In genomic region chr10:600876-601275, GRCh38 we compare ENCODE assay signal across 18 cellular contexts.
DNase-seq lines count a peak whose midpoint lies in the region; ATAC-seq and TF ChIP-seq lines count a peak whose summit lies in the region.
"Had no signal": no experiment of that assay in that cellular context is flagged by ENCODE, and none has a peak within 500 bp of the region (broad histone marks: within the 10 kb centered on the region; RNA-seq: fewer than 3 reads in every experiment).

No MANE protein-coding gene starts in this region.

- intact Hi-C loops in ascending aorta (cut with DNase I): no loop called here

- peaks cover 6 to 52% of the 10 kb centered on the region in 2 donors for H3K4me1 ChIP-seq in ascending aorta
- peaks cover 9 to 21% of the 10 kb centered on the region in 2 donors for H3K4me1 ChIP-seq in lung (ENCODE audit: control insufficient read depth in 2 of 2, insufficient read depth in 2 of 2, low read length in 2 of 2)
- H3K4me1 ChIP-seq in Karpas-422 (ENCODE audit: low read length): no peaks in the 10 kb centered on the region

- H3K4me3 ChIP-seq in ascending aorta: peak overlapping the region; percentile 2 to 15
- no peak overlapping the region for H3K4me3 ChIP-seq in lung
- H3K4me3 ChIP-seq in Karpas-422 (ENCODE audit: low read length): no peak overlapping the region
- no peak overlapping the region for H3K4me3 ChIP-seq in MG63
- H3K4me3 ChIP-seq: tibial nerve had no signal

- H3K27ac ChIP-seq in ascending aorta (peak overlapping the region; percentile 92 to 95), lung (ENCODE audit: low read depth in 1 of 2, low read length in 1 of 2) (no peak overlapping the region), Karpas-422 (ENCODE audit: low read length) (no peak overlapping the region)

- no peak overlapping the region for H2AFZ ChIP-seq in Karpas-422 (ENCODE audit: low read length)

- no peak overlapping the region for H3K9ac ChIP-seq in Karpas-422 (ENCODE audit: low read length)

- TF ChIP-seq CTCF in ascending aorta (IDR thresholded peaks at IDR 0.05): no peak
- TF ChIP-seq CTCF in lung (IDR thresholded peaks at IDR 0.05; ENCODE audit: control extremely low read depth, extremely low read depth): no peak

- H3K36me3 ChIP-seq in ascending aorta (no peaks in the 10 kb centered on the region), lung (ENCODE audit: control insufficient read depth in 2 of 2, insufficient read depth in 2 of 2, low read length in 2 of 2) (no peaks in the 10 kb centered on the region), Karpas-422 (ENCODE audit: insufficient read depth, low read length) (no peaks in the 10 kb centered on the region), MG63 (no peaks in the 10 kb centered on the region)
- H3K36me3 ChIP-seq: tibial nerve had no signal

- WGBS in lung, 2 donors: 69 to 87% methylated on average over 5 of the region's 5 CpGs

- H3K27me3 ChIP-seq in ascending aorta: no peaks in the 10 kb centered on the region
- no peaks in the 10 kb centered on the region for H3K27me3 ChIP-seq in lung (ENCODE audit: control insufficient read depth, insufficient read depth)
- no peaks in the 10 kb centered on the region for H3K27me3 ChIP-seq in Karpas-422 (ENCODE audit: low read length)
- no peaks in the 10 kb centered on the region for H3K27me3 ChIP-seq in MG63
- H3K27me3 ChIP-seq: tibial nerve had no signal

- H3K4me2 ChIP-seq in Karpas-422 (ENCODE audit: low read depth, low read length, poor library complexity, severe bottlenecking): no peak overlapping the region

- H4K20me1 ChIP-seq in Karpas-422 (ENCODE audit: insufficient read depth, low read depth, low read length): no peaks in the 10 kb centered on the region

- no peaks in the 10 kb centered on the region for H3K79me2 ChIP-seq in Karpas-422 (ENCODE audit: low read length)

- no peaks in the 10 kb centered on the region for H3K9me2 ChIP-seq in Karpas-422 (replicated peaks; ENCODE audit: insufficient read depth, low read length)

- H3K9me3 ChIP-seq in ascending aorta (no peaks in the 10 kb centered on the region), lung (ENCODE audit: control insufficient read depth in 2 of 2, insufficient read depth in 1 of 2, low read length in 1 of 2) (no peaks in the 10 kb centered on the region), Karpas-422 (ENCODE audit: low read length) (no peaks in the 10 kb centered on the region), MG63 (no peaks in the 10 kb centered on the region)
- H3K9me3 ChIP-seq: tibial nerve had no signal

- peak; percentile 31 for ATAC-seq in lung (ENCODE audit: insufficient read depth, low FRiP score)
- ATAC-seq: activated naive CD8-positive, alpha-beta T cell treated with anti-CD3 and anti-CD28 coated beads, Interleukin-2, amount 50 U/mL, for 24 hours; activated T-cell treated with anti-CD3 and anti-CD28 coated beads, Interleukin-2, amount 50 U/mL, for 72 hours had no signal

- peak; percentile 29 for DNase-seq in NCI-H510A treated with DMSO at 0.1 percent for 48 hours (lab: John Stamatoyannopoulos, UW)
- no peak for DNase-seq in NCI-H510A (lab: John Stamatoyannopoulos, UW)
- no peak for DNase-seq in ascending aorta (ENCODE audit: low spot score in 2 of 2)
- peak; percentile 81 for DNase-seq in lung (ENCODE audit: low spot score)
- no peak for DNase-seq in activated effector memory CD4-positive, alpha-beta T cell treated with anti-CD3 and anti-CD28 coated beads, Interleukin-2, amount 50 U/mL, for 16 hours
- no peak for DNase-seq in Karpas-422
- no peak for DNase-seq in A172 (ENCODE audit: low spot score)
- DNase-seq in MG63: no peak
- DNase-seq: activated CD4-positive, alpha-beta T cell treated with anti-CD3 and anti-CD28 coated beads, Interleukin-2, amount 50 U/mL, for 48 hours; activated naive CD8-positive, alpha-beta T cell treated with anti-CD3 and anti-CD28 coated beads, Interleukin-2, amount 50 U/mL, for 24 hours; activated T-cell treated with anti-CD3 and anti-CD28 coated beads, Interleukin-2, amount 50 U/mL, for 72 hours; glutamatergic neuron; immature natural killer cell; NCI-H69; stimulated activated CD4-positive, alpha-beta T cell treated with anti-CD3 and anti-CD28 coated beads, Interleukin-4, amount 100 ng/mL, for 1 hour; stimulated activated CD8-positive, alpha-beta memory T cell treated with anti-CD3 and anti-CD28 coated beads, Interleukin-4, amount 100 ng/mL, for 48 hours; SW 1271 had no signal

Comparison
In these comparisons a context has a peak if more than half of its experiments do, and no peak if none do; other contexts are left out.
1. DNase-seq: peak in NCI-H510A treated with DMSO at 0.1 percent for 48 hours (single experiment) and lung (single experiment); none in NCI-H510A (single experiment), ascending aorta (0 of 2), activated effector memory CD4-positive, alpha-beta T cell treated with anti-CD3 and anti-CD28 coated beads, Interleukin-2, amount 50 U/mL, for 16 hours (single experiment), Karpas-422 (single experiment), A172 (single experiment) and MG63 (single experiment).
2. H3K27ac ChIP-seq: peak in ascending aorta (2 of 2); none in lung (0 of 2) and Karpas-422 (single experiment).
3. H3K4me3 ChIP-seq: peak in ascending aorta (2 of 2); none in lung (single experiment), Karpas-422 (single experiment) and MG63 (single experiment).